In the genomic region with DNA sequence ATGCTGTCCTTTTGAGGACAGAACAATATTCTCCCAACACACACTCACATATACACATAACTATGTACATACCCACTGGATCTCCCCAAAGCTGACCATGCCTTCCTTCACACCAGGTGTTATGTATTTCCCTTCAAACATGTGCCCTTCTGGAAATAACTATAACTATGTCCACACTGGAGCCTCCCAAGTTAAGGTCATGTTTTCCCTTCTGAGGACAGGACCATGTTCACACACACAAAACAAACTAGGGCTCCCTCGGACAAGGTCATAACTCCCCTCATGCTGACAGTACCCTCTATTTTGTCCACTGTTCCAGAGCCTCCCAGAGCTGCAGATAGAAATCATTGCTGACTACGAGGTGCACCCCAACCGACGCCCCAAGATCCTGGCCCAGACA, we compare ENCODE assay signal across 1 cellular context.
TF ChIP-seq lines count a peak whose summit lies in the region.

No MANE protein-coding gene starts in this region.

TF ChIP-seq in HepG2, 621 proteins besides CTCF, POLR2A, EP300 and RAD21 (continued from another document and continues in another):
- TF ChIP-seq TARDBP (CRISPR knock-in tag; IDR thresholded peaks at IDR 0.05) (peak; percentile 51; the same call in 1 of the 2 replicates), HDAC1 (CRISPR knock-in tag; IDR thresholded peaks at IDR 0.05) (no peak), ZBTB14 (CRISPR knock-in tag; IDR thresholded peaks at IDR 0.05) (no peak), ZNF292 (CRISPR knock-in tag; IDR thresholded peaks at IDR 0.05; ENCODE audit: borderline replicate concordance, low read depth) (no peak), ZNF280B (CRISPR knock-in tag; IDR thresholded peaks at IDR 0.05; ENCODE audit: borderline replicate concordance) (no peak), HINFP (CRISPR knock-in tag; IDR thresholded peaks at IDR 0.05; ENCODE audit: low read depth) (no peak), ZBTB20 (CRISPR knock-in tag; IDR thresholded peaks at IDR 0.05; ENCODE audit: borderline replicate concordance, low read depth) (no peak), ZC3H4 (CRISPR knock-in tag; IDR thresholded peaks at IDR 0.05; ENCODE audit: borderline replicate concordance) (no peak), ZNF451 (CRISPR knock-in tag; IDR thresholded peaks at IDR 0.05) (no peak), SNAPC2 (CRISPR knock-in tag; IDR thresholded peaks at IDR 0.05) (no peak), PHF5A (CRISPR knock-in tag; IDR thresholded peaks at IDR 0.05; ENCODE audit: low read depth, unreplicated experiment) (no peak), MAF1 (CRISPR knock-in tag; IDR thresholded peaks at IDR 0.05; ENCODE audit: borderline replicate concordance) (no peak), ZNF318 (CRISPR knock-in tag; IDR thresholded peaks at IDR 0.05) (no peak), SATB2 (CRISPR knock-in tag; IDR thresholded peaks at IDR 0.05) (no peak), NPAS2 (CRISPR knock-in tag; IDR thresholded peaks at IDR 0.05; ENCODE audit: borderline replicate concordance) (no peak), REST (IDR thresholded peaks at IDR 0.05; ENCODE audit: borderline replicate concordance in 1 of 2, low read depth in 1 of 2, low read length in 2 of 2) (no peak)
- TF ChIP-seq, protein P1, sequence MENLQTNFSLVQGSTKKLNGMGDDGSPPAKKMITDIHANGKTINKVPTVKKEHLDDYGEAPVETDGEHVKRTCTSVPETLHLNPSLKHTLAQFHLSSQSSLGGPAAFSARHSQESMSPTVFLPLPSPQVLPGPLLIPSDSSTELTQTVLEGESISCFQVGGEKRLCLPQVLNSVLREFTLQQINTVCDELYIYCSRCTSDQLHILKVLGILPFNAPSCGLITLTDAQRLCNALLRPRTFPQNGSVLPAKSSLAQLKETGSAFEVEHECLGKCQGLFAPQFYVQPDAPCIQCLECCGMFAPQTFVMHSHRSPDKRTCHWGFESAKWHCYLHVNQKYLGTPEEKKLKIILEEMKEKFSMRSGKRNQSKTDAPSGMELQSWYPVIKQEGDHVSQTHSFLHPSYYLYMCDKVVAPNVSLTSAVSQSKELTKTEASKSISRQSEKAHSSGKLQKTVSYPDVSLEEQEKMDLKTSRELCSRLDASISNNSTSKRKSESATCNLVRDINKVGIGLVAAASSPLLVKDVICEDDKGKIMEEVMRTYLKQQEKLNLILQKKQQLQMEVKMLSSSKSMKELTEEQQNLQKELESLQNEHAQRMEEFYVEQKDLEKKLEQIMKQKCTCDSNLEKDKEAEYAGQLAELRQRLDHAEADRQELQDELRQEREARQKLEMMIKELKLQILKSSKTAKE (CRISPR knock-in tag; IDR thresholded peaks at IDR 0.05; ENCODE audit: borderline replicate concordance): 0 out of 2 replicates have a peak, but pooled peaks have one; percentile 32
- TF ChIP-seq, protein P2, sequence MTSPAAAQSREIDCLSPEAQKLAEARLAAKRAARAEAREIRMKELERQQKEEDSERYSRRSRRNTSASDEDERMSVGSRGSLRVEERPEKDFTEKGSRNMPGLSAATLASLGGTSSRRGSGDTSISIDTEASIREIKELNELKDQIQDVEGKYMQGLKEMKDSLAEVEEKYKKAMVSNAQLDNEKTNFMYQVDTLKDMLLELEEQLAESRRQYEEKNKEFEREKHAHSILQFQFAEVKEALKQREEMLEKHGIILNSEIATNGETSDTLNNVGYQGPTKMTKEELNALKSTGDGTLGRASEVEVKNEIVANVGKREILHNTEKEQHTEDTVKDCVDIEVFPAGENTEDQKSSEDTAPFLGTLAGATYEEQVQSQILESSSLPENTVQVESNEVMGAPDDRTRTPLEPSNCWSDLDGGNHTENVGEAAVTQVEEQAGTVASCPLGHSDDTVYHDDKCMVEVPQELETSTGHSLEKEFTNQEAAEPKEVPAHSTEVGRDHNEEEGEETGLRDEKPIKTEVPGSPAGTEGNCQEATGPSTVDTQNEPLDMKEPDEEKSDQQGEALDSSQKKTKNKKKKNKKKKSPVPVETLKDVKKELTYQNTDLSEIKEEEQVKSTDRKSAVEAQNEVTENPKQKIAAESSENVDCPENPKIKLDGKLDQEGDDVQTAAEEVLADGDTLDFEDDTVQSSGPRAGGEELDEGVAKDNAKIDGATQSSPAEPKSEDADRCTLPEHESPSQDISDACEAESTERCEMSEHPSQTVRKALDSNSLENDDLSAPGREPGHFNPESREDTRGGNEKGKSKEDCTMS (CRISPR knock-in tag; conservative IDR thresholded peaks at IDR 0.05): no peak
- TF ChIP-seq, protein P3, sequence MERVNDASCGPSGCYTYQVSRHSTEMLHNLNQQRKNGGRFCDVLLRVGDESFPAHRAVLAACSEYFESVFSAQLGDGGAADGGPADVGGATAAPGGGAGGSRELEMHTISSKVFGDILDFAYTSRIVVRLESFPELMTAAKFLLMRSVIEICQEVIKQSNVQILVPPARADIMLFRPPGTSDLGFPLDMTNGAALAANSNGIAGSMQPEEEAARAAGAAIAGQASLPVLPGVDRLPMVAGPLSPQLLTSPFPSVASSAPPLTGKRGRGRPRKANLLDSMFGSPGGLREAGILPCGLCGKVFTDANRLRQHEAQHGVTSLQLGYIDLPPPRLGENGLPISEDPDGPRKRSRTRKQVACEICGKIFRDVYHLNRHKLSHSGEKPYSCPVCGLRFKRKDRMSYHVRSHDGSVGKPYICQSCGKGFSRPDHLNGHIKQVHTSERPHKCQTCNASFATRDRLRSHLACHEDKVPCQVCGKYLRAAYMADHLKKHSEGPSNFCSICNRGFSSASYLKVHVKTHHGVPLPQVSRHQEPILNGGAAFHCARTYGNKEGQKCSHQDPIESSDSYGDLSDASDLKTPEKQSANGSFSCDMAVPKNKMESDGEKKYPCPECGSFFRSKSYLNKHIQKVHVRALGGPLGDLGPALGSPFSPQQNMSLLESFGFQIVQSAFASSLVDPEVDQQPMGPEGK (CRISPR knock-in tag; IDR thresholded peaks at IDR 0.05): 0 out of 2 replicates have a peak, but pooled peaks have one; percentile 3
- TF ChIP-seq, protein P4, sequence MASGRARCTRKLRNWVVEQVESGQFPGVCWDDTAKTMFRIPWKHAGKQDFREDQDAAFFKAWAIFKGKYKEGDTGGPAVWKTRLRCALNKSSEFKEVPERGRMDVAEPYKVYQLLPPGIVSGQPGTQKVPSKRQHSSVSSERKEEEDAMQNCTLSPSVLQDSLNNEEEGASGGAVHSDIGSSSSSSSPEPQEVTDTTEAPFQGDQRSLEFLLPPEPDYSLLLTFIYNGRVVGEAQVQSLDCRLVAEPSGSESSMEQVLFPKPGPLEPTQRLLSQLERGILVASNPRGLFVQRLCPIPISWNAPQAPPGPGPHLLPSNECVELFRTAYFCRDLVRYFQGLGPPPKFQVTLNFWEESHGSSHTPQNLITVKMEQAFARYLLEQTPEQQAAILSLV (CRISPR knock-in tag; IDR thresholded peaks at IDR 0.05; ENCODE audit: borderline replicate concordance): no peak
